Comparison of ENCODE assay signal across 8 cellular contexts in genomic region chr11:66267039-66267378, GRCh38. TPM values are rescaled to one million over a fixed set of nuclear protein-coding genes. Genes with fewer than 3 reads are reported as not detected.
DNase-seq lines count a peak whose midpoint lies in the region; ATAC-seq and TF ChIP-seq lines count a peak whose summit lies in the region.

No MANE protein-coding gene starts in this region.

- H3K36me3 ChIP-seq in GM23338 (ENCODE audit: insufficient read depth) = no peaks in the 10 kb centered on the region
- peaks cover 37% of the 10 kb centered on the region for H3K36me3 ChIP-seq in left ventricle myocardium inferior
- H3K36me3 ChIP-seq in gastrocnemius medialis = peaks cover 0 to 21% of the 10 kb centered on the region in 2 donors

- H3K27me3 ChIP-seq in GM23338 (ENCODE audit: insufficient read depth) (no peaks in the 10 kb centered on the region), left ventricle myocardium inferior (ENCODE audit: low read depth) (no peaks in the 10 kb centered on the region), gastrocnemius medialis (no peaks in the 10 kb centered on the region)

- no peak overlapping the region for H2AFZ ChIP-seq in GM23338

- peak overlapping the region; percentile 95 for H3K4me3 ChIP-seq in GM23338
- peak overlapping the region; percentile 90 for H3K4me3 ChIP-seq in left ventricle myocardium inferior
- peak overlapping the region; percentile 79 to 91 (median 81) for H3K4me3 ChIP-seq in gastrocnemius medialis

- POLR2A ChIA-PET in activated CD8-positive, alpha-beta T cell treated with anti-CD3 and anti-CD28 coated beads, Interleukin-2, amount 10 ng/mL, durations not matched to agents 7 days and 5 days (lab: Charles Lee) = interaction anchor here (1.0 to 1.6 kb wide), 6 partner anchors 12 to 187 kb away, joined by 3 to 15 read pairs (median 4); no protein-coding TSS in a partner anchor

- H3K9me3 ChIP-seq in left ventricle myocardium inferior (replicated peaks) (no peaks in the 10 kb centered on the region), gastrocnemius medialis (no peaks in the 10 kb centered on the region)

- in situ Hi-C loops in gastrocnemius medialis (cut with MboI; ENCODE audit: low sequenced_read_pairs in 4 of 4) = no loop called here

- CTCF ChIA-PET in activated CD8-positive, alpha-beta T cell treated with anti-CD3 and anti-CD28 coated beads, Interleukin-2, amount 10 ng/mL, durations not matched to agents 7 days and 5 days (lab: Charles Lee) = interaction anchor here (1.2 to 6.6 kb wide), 5 partner anchors 14 to 407 kb away, joined by 3 to 64 read pairs (median 9); partner anchors contain the start of gene MUS81

- ATAC-seq in GM23338 = peak; percentile 6
- no peak for ATAC-seq in activated CD8-positive, alpha-beta T cell treated with anti-CD3 and anti-CD28 coated beads, Interleukin-2, amount 10 ng/mL, durations not matched to agents 7 days and 5 days
- peak; percentile 1 to 3 for ATAC-seq in gastrocnemius medialis
- no peak for ATAC-seq in HG03097 (IDR thresholded peaks at IDR 0.05; ENCODE audit: low FRiP score, unreplicated experiment)

- peaks cover 16% of the 10 kb centered on the region for H3K4me1 Mint-ChIP-seq in GM23338
- peaks cover 36% of the 10 kb centered on the region for H3K4me1 Mint-ChIP-seq in activated CD8-positive, alpha-beta T cell treated with anti-CD3 and anti-CD28 coated beads, Interleukin-2, amount 10 ng/mL, durations not matched to agents 7 days and 5 days (ENCODE audit: low read depth)

- H3K27me3 Mint-ChIP-seq in GM23338 (ENCODE audit: insufficient read depth, low read depth, poor library complexity) = peaks cover 8% of the 10 kb centered on the region
- no peaks in the 10 kb centered on the region for H3K27me3 Mint-ChIP-seq in activated CD8-positive, alpha-beta T cell treated with anti-CD3 and anti-CD28 coated beads, Interleukin-2, amount 10 ng/mL, durations not matched to agents 7 days and 5 days (ENCODE audit: low read depth)

- H3K4me3 Mint-ChIP-seq in GM23338 = peak overlapping the region; percentile 93
- H3K4me3 Mint-ChIP-seq in activated CD8-positive, alpha-beta T cell treated with anti-CD3 and anti-CD28 coated beads, Interleukin-2, amount 10 ng/mL, durations not matched to agents 7 days and 5 days = peak overlapping the region; percentile 84

- H3K36me3 Mint-ChIP-seq in GM23338 (ENCODE audit: low read depth) = peaks cover 34% of the 10 kb centered on the region
- H3K36me3 Mint-ChIP-seq in activated CD8-positive, alpha-beta T cell treated with anti-CD3 and anti-CD28 coated beads, Interleukin-2, amount 10 ng/mL, durations not matched to agents 7 days and 5 days (ENCODE audit: low read depth) = peaks cover 47% of the 10 kb centered on the region

- H3K79me2 ChIP-seq in GM23338 (replicated peaks; ENCODE audit: insufficient read depth) = peaks cover 20% of the 10 kb centered on the region

- H3K4me1 ChIP-seq in GM23338 (ENCODE audit: insufficient read depth) (no peaks in the 10 kb centered on the region), left ventricle myocardium inferior (peaks cover 49% of the 10 kb centered on the region), gastrocnemius medialis (peaks cover 19 to 27% of the 10 kb centered on the region in 2 donors)

- intact Hi-C loops in left ventricle myocardium inferior (cut with micrococcal nuclease) (no loop called here), gastrocnemius medialis (cut with DNase I; ENCODE audit: low total_unique reads) (loop anchor here (2.0 to 5.0 kb wide), 3 partner anchors 70 to 348 kb away; partner anchors contain the start of genes C11orf68, DRAP1, RIN1 and SF3B2), posterior vena cava (cut with DNase I) (no loop called here)

- no peak for TF ChIP-seq POLR2A in gastrocnemius medialis (IDR thresholded peaks at IDR 0.05)

- H4K20me1 ChIP-seq in GM23338 (replicated peaks; ENCODE audit: insufficient read depth) = peaks cover 7% of the 10 kb centered on the region

- H3K9me2 ChIP-seq in GM23338 (ENCODE audit: insufficient read depth) = no peaks in the 10 kb centered on the region

- H3K27ac ChIP-seq in GM23338 (ENCODE audit: low read depth) = peak overlapping the region; percentile 79; the same call in 1 of the 2 replicates
- H3K27ac ChIP-seq in left ventricle myocardium inferior (replicated peaks) = peak overlapping the region; percentile 98
- H3K27ac ChIP-seq in gastrocnemius medialis = peak overlapping the region; percentile 92 to 99 (median 96)

- TF ChIP-seq CTCF in GM23338 (conservative IDR thresholded peaks at IDR 0.05; ENCODE audit: low read depth in 2 of 2) = peak in 1 of 2 experiments; percentile 18; a peak in 1 of 4 replicates
- TF ChIP-seq CTCF in left ventricle myocardium inferior (IDR thresholded peaks at IDR 0.05; ENCODE audit: borderline replicate concordance) = no peak
- TF ChIP-seq CTCF in gastrocnemius medialis (IDR thresholded peaks at IDR 0.05 in 4 of 5, conservative IDR thresholded peaks at IDR 0.05 in 1 of 5) = no peak

- H3K4me2 ChIP-seq in GM23338 = peak overlapping the region; percentile 73

- DNase-seq in GM23338 (ENCODE audit: low spot score) (no peak), left ventricle myocardium inferior (no peak), gastrocnemius medialis (no peak), posterior vena cava (ENCODE audit: low spot score) (no peak)
- DNase-seq in activated CD8-positive, alpha-beta T cell treated with anti-CD3 and anti-CD28 coated beads, Interleukin-2, amount 10 ng/mL, durations not matched to agents 7 days and 5 days = no peak
- DNase-seq in activated CD4-positive, CD25-positive, alpha-beta regulatory T cell (lab: John Stamatoyannopoulos, UW) = no peak
- no peak for DNase-seq in activated CD4-positive, alpha-beta T cell treated with anti-CD3 and anti-CD28 coated beads, Interleukin-2, amount 50 U/mL, for 48 hours

- 0 out of 2 replicates have a peak, but pooled peaks cover 14% of the 10 kb centered on the region for H3F3A ChIP-seq in GM23338 (replicated peaks; ENCODE audit: low read depth)

- no peaks in the 10 kb centered on the region for H3K9me3 Mint-ChIP-seq in GM23338
- H3K9me3 Mint-ChIP-seq in activated CD8-positive, alpha-beta T cell treated with anti-CD3 and anti-CD28 coated beads, Interleukin-2, amount 10 ng/mL, durations not matched to agents 7 days and 5 days (ENCODE audit: insufficient read depth) = no peaks in the 10 kb centered on the region

- H3K27ac Mint-ChIP-seq in GM23338 = peak overlapping the region; percentile 81
- peak overlapping the region; percentile 98 for H3K27ac Mint-ChIP-seq in activated CD8-positive, alpha-beta T cell treated with anti-CD3 and anti-CD28 coated beads, Interleukin-2, amount 10 ng/mL, durations not matched to agents 7 days and 5 days

TF ChIP-seq in GM23338, 12 proteins besides CTCF, POLR2A, EP300 and RAD21 (continues in another document):
- no peak for TF ChIP-seq CREB1 (CRISPR knock-in tag; IDR thresholded peaks at IDR 0.05; ENCODE audit: low read depth)
- TF ChIP-seq STAT1 (IDR thresholded peaks at IDR 0.05; ENCODE audit: unreplicated experiment) = no peak

RNA-seq across cellular contexts. Expression of gene RAB1B, which starts 1.4 kb away (rescaled TPM):
- 92.7 and 99.6 TPM in 2 replicates for total RNA-seq in GM23338 (2014; rRNA removed; shearing (Covaris generic))
- 30.3 and 30.5 TPM in 2 replicates for polyA plus RNA-seq in GM23338 (2016; fragmentation: Nextera tagmentation; extraction: Ambion mirVana)
- 100 to 1,000 TPM; 160 to 170 TPM for total RNA-seq in activated CD8-positive, alpha-beta T cell treated with anti-CD3 and anti-CD28 coated beads, Interleukin-2, amount 10 ng/mL, durations not matched to agents 7 days and 5 days
- total RNA-seq in left ventricle myocardium inferior (116 TPM), gastrocnemius medialis (100 to 1,000 TPM in 3 of 4 donors, 10 to 100 TPM in 1; 96.0 to 194 (median 130) TPM), posterior vena cava (100 to 1,000 TPM; 102 to 112 TPM)

RNA-seq across cellular contexts. Expression of gene KLC2, which starts 9.5 kb away (rescaled TPM):
- total RNA-seq in GM23338 (2014; rRNA removed; shearing (Covaris generic)) = 31.1 and 40.4 TPM in 2 replicates
- 17.8 and 18.3 TPM in 2 replicates for polyA plus RNA-seq in GM23338 (2016; fragmentation: Nextera tagmentation; extraction: Ambion mirVana)
- 10 to 100 TPM; 53.5 to 59.8 TPM for total RNA-seq in activated CD8-positive, alpha-beta T cell treated with anti-CD3 and anti-CD28 coated beads, Interleukin-2, amount 10 ng/mL, durations not matched to agents 7 days and 5 days
- total RNA-seq in left ventricle myocardium inferior = 34.1 TPM
- 10 to 100 TPM; 28.4 to 58.7 (median 51.2) TPM for total RNA-seq in gastrocnemius medialis
- total RNA-seq in posterior vena cava = 10 to 100 TPM; 30.1 to 41.3 TPM

RNA-seq across cellular contexts. Expression of gene CNIH2, which starts 11.0 kb away (rescaled TPM):
- total RNA-seq in GM23338 (2014; rRNA removed; shearing (Covaris generic)) = 9.2 and 10.8 TPM in 2 replicates
- 4.3 and 7.9 TPM in 2 replicates for polyA plus RNA-seq in GM23338 (2016; fragmentation: Nextera tagmentation; extraction: Ambion mirVana)
- total RNA-seq in activated CD8-positive, alpha-beta T cell treated with anti-CD3 and anti-CD28 coated beads, Interleukin-2, amount 10 ng/mL, durations not matched to agents 7 days and 5 days = 1 to 10 TPM; 2.7 to 3.6 TPM
- total RNA-seq in left ventricle myocardium inferior (not detected), gastrocnemius medialis (not detected), posterior vena cava (not detected)

RNA-seq across cellular contexts. Expression of gene YIF1A, which starts 21.9 kb away (rescaled TPM):
- total RNA-seq in GM23338 (2014; rRNA removed; shearing (Covaris generic)) = 75.0 and 87.0 TPM in 2 replicates
- 71.5 and 75.6 TPM in 2 replicates for polyA plus RNA-seq in GM23338 (2016; fragmentation: Nextera tagmentation; extraction: Ambion mirVana)
- 10 to 100 TPM; 46.6 to 58.6 TPM for total RNA-seq in activated CD8-positive, alpha-beta T cell treated with anti-CD3 and anti-CD28 coated beads, Interleukin-2, amount 10 ng/mL, durations not matched to agents 7 days and 5 days
- total RNA-seq in left ventricle myocardium inferior (45.6 TPM), gastrocnemius medialis (100 to 1,000 TPM; 106 to 137 (median 113) TPM), posterior vena cava (10 to 100 TPM; 63.9 to 73.6 TPM)

RNA-seq across cellular contexts. Expression of gene TMEM151A, which starts 24.7 kb away (rescaled TPM):
- 4.4 and 5.0 TPM in 2 replicates for total RNA-seq in GM23338 (2014; rRNA removed; shearing (Covaris generic))
- 1.0 and 1.2 TPM in 2 replicates for polyA plus RNA-seq in GM23338 (2016; fragmentation: Nextera tagmentation; extraction: Ambion mirVana)
- not detected for total RNA-seq in activated CD8-positive, alpha-beta T cell treated with anti-CD3 and anti-CD28 coated beads, Interleukin-2, amount 10 ng/mL, durations not matched to agents 7 days and 5 days
- not detected for total RNA-seq in left ventricle myocardium inferior
- not detected for total RNA-seq in gastrocnemius medialis
- total RNA-seq in posterior vena cava = not detected

Comparison
In these comparisons a context has a peak if more than half of its experiments do, and no peak if none do; other contexts are left out.
1. ATAC-seq: peak in GM23338 (single experiment) and gastrocnemius medialis (2 of 2); none in activated CD8-positive, alpha-beta T cell treated with anti-CD3 and anti-CD28 coated beads, Interleukin-2, amount 10 ng/mL, durations not matched to agents 7 days and 5 days (single experiment) and HG03097 (single experiment).
2. Peak in every context shown above with its lines, with median percentiles within 50 percentile points of each other: H3K27ac ChIP-seq and H3K4me3 ChIP-seq.